In genomic region chr11:569273-569885, GRCh38 we compare ENCODE assay signal across 1 cellular context.
TF ChIP-seq lines count a peak whose summit lies in the region.

No MANE protein-coding gene starts in this region.

TF ChIP-seq in HepG2, 621 proteins besides CTCF, POLR2A, EP300 and RAD21 (continues in another document):
- TF ChIP-seq, protein P1, sequence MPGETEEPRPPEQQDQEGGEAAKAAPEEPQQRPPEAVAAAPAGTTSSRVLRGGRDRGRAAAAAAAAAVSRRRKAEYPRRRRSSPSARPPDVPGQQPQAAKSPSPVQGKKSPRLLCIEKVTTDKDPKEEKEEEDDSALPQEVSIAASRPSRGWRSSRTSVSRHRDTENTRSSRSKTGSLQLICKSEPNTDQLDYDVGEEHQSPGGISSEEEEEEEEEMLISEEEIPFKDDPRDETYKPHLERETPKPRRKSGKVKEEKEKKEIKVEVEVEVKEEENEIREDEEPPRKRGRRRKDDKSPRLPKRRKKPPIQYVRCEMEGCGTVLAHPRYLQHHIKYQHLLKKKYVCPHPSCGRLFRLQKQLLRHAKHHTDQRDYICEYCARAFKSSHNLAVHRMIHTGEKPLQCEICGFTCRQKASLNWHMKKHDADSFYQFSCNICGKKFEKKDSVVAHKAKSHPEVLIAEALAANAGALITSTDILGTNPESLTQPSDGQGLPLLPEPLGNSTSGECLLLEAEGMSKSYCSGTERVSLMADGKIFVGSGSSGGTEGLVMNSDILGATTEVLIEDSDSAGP (CRISPR knock-in tag; IDR thresholded peaks at IDR 0.05; ENCODE audit: borderline replicate concordance): peak; percentile 42; the same call in 1 of the 2 replicates
- TF ChIP-seq HNRNPLL (IDR thresholded peaks at IDR 0.05; ENCODE audit: low read depth, low read length, poor library complexity, severe bottlenecking) (peak; percentile 28), ZBTB1 (CRISPR knock-in tag; IDR thresholded peaks at IDR 0.05; ENCODE audit: borderline replicate concordance) (no peak), SPEN (CRISPR knock-in tag; IDR thresholded peaks at IDR 0.05; ENCODE audit: low read depth) (0 out of 2 replicates have a peak, but pooled peaks have one; percentile 23), ZNF709 (CRISPR knock-in tag; IDR thresholded peaks at IDR 0.05) (peak; percentile 39; the same call in 1 of the 2 replicates), RARA (CRISPR knock-in tag; IDR thresholded peaks at IDR 0.05) (peak; percentile 58), FOXJ3 (CRISPR knock-in tag; IDR thresholded peaks at IDR 0.05; ENCODE audit: borderline replicate concordance) (0 out of 2 replicates have a peak, but pooled peaks have one; percentile 13), PRMT3 (CRISPR knock-in tag; IDR thresholded peaks at IDR 0.05; ENCODE audit: borderline replicate concordance, low read depth) (no peak), TCF7 (IDR thresholded peaks at IDR 0.05; ENCODE audit: low read depth) (no peak), NFYC (CRISPR knock-in tag; IDR thresholded peaks at IDR 0.05) (0 out of 2 replicates have a peak, but pooled peaks have one; percentile 21), ZBTB20 (CRISPR knock-in tag; IDR thresholded peaks at IDR 0.05; ENCODE audit: borderline replicate concordance, low read depth) (peak; percentile 53; the same call in 1 of the 2 replicates), MED1 (CRISPR knock-in tag; IDR thresholded peaks at IDR 0.05) (peak; percentile 47), SAP130 (CRISPR knock-in tag; IDR thresholded peaks at IDR 0.05; ENCODE audit: low read depth) (peak; percentile 67), MATR3 (CRISPR knock-in tag; IDR thresholded peaks at IDR 0.05) (no peak), POLR2AphosphoS5 (IDR thresholded peaks at IDR 0.05; ENCODE audit: low read depth, low read length) (peak; percentile 8; the same call in 1 of the 2 replicates), SMAD1 (CRISPR knock-in tag; IDR thresholded peaks at IDR 0.05; ENCODE audit: borderline replicate concordance, low read depth) (no peak), SNAI1 (CRISPR knock-in tag; IDR thresholded peaks at IDR 0.05; ENCODE audit: borderline replicate concordance) (0 out of 2 replicates have a peak, but pooled peaks have one; percentile 60), ZNF224 (CRISPR knock-in tag; IDR thresholded peaks at IDR 0.05) (peak; percentile 21; the same call in 1 of the 2 replicates), ATF7-NPFF (CRISPR knock-in tag; IDR thresholded peaks at IDR 0.05; ENCODE audit: low read depth) (0 out of 2 replicates have a peak, but pooled peaks have one; percentile 17), FOXK2 (IDR thresholded peaks at IDR 0.05) (no peak), TARDBP (CRISPR knock-in tag; IDR thresholded peaks at IDR 0.05) (peak; percentile 33; the same call in 1 of the 2 replicates), GZF1 (CRISPR knock-in tag; IDR thresholded peaks at IDR 0.05) (peak; percentile 57; the same call in 1 of the 2 replicates), ZBTB7B (CRISPR knock-in tag; IDR thresholded peaks at IDR 0.05) (peak; percentile 68; the same call in 1 of the 2 replicates), ZNF501 (CRISPR knock-in tag; IDR thresholded peaks at IDR 0.05) (peak; percentile 64), ZC3H4 (CRISPR knock-in tag; IDR thresholded peaks at IDR 0.05; ENCODE audit: borderline replicate concordance) (peak; percentile 9; the same call in 1 of the 2 replicates), PAXIP1 (CRISPR knock-in tag; conservative IDR thresholded peaks at IDR 0.05) (peak; percentile 36)
- TF ChIP-seq, protein P2, sequence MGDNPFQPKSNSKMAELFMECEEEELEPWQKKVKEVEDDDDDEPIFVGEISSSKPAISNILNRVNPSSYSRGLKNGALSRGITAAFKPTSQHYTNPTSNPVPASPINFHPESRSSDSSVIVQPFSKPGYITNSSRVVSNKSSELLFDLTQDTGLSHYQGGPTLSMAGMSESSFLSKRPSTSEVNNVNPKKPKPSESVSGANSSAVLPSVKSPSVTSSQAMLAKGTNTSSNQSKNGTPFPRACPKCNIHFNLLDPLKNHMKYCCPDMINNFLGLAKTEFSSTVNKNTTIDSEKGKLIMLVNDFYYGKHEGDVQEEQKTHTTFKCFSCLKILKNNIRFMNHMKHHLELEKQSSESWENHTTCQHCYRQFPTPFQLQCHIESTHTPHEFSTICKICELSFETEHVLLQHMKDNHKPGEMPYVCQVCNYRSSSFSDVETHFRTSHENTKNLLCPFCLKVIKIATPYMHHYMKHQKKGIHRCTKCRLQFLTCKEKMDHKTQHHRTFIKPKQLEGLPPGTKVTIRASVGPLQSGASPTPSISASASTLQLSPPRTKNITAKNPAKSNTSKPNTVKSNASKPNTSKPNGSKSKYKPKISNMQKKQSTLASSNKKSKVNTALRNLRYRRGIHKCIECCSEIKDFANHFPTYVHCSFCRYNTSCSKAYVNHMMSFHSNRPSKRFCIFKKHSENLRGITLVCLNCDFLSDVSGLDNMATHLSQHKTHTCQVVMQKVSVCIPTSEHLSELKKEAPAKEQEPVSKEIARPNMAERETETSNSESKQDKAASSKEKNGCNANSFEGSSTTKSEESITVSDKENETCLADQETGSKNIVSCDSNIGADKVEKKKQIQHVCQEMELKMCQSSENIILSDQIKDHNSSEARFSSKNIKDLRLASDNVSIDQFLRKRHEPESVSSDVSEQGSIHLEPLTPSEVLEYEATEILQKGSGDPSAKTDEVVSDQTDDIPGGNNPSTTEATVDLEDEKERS (CRISPR knock-in tag; IDR thresholded peaks at IDR 0.05): peak; percentile 63; the same call in 1 of the 2 replicates
- TF ChIP-seq, protein P3, sequence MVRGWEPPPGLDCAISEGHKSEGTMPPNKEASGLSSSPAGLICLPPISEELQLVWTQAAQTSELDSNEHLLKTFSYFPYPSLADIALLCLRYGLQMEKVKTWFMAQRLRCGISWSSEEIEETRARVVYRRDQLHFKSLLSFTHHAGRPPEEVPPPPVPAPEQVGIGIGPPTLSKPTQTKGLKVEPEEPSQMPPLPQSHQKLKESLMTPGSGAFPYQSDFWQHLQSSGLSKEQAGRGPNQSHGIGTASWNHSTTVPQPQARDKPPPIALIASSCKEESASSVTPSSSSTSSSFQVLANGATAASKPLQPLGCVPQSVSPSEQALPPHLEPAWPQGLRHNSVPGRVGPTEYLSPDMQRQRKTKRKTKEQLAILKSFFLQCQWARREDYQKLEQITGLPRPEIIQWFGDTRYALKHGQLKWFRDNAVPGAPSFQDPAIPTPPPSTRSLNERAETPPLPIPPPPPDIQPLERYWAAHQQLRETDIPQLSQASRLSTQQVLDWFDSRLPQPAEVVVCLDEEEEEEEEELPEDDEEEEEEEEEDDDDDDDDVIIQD (CRISPR knock-in tag; IDR thresholded peaks at IDR 0.05; ENCODE audit: low read depth): 0 out of 2 replicates have a peak, but pooled peaks have one; percentile 22
- TF ChIP-seq, protein P4, sequence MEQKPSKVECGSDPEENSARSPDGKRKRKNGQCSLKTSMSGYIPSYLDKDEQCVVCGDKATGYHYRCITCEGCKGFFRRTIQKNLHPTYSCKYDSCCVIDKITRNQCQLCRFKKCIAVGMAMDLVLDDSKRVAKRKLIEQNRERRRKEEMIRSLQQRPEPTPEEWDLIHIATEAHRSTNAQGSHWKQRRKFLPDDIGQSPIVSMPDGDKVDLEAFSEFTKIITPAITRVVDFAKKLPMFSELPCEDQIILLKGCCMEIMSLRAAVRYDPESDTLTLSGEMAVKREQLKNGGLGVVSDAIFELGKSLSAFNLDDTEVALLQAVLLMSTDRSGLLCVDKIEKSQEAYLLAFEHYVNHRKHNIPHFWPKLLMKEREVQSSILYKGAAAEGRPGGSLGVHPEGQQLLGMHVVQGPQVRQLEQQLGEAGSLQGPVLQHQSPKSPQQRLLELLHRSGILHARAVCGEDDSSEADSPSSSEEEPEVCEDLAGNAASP (CRISPR knock-in tag; IDR thresholded peaks at IDR 0.05; ENCODE audit: borderline replicate concordance): peak; percentile 73; the same call in 1 of the 2 replicates
- TF ChIP-seq, protein P5, sequence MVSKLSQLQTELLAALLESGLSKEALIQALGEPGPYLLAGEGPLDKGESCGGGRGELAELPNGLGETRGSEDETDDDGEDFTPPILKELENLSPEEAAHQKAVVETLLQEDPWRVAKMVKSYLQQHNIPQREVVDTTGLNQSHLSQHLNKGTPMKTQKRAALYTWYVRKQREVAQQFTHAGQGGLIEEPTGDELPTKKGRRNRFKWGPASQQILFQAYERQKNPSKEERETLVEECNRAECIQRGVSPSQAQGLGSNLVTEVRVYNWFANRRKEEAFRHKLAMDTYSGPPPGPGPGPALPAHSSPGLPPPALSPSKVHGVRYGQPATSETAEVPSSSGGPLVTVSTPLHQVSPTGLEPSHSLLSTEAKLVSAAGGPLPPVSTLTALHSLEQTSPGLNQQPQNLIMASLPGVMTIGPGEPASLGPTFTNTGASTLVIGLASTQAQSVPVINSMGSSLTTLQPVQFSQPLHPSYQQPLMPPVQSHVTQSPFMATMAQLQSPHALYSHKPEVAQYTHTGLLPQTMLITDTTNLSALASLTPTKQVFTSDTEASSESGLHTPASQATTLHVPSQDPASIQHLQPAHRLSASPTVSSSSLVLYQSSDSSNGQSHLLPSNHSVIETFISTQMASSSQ (IDR thresholded peaks at IDR 0.05; ENCODE audit: low read depth): no peak
- TF ChIP-seq, protein P5 (CRISPR knock-in tag; IDR thresholded peaks at IDR 0.05; ENCODE audit: borderline replicate concordance): 0 out of 2 replicates have a peak, but pooled peaks have one; percentile 34
- TF ChIP-seq, protein P6, sequence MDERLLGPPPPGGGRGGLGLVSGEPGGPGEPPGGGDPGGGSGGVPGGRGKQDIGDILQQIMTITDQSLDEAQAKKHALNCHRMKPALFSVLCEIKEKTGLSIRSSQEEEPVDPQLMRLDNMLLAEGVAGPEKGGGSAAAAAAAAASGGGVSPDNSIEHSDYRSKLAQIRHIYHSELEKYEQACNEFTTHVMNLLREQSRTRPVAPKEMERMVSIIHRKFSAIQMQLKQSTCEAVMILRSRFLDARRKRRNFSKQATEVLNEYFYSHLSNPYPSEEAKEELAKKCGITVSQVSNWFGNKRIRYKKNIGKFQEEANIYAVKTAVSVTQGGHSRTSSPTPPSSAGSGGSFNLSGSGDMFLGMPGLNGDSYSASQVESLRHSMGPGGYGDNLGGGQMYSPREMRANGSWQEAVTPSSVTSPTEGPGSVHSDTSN (CRISPR knock-in tag; IDR thresholded peaks at IDR 0.05): no peak
- TF ChIP-seq, protein P7, sequence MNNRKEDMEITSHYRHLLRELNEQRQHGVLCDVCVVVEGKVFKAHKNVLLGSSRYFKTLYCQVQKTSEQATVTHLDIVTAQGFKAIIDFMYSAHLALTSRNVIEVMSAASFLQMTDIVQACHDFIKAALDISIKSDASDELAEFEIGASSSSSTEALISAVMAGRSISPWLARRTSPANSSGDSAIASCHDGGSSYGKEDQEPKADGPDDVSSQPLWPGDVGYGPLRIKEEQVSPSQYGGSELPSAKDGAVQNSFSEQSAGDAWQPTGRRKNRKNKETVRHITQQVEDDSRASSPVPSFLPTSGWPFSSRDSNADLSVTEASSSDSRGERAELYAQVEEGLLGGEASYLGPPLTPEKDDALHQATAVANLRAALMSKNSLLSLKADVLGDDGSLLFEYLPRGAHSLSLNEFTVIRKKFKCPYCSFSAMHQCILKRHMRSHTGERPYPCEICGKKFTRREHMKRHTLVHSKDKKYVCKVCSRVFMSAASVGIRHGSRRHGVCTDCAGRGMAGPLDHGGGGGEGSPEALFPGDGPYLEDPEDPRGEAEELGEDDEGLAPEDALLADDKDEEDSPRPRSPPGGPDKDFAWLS (CRISPR knock-in tag; IDR thresholded peaks at IDR 0.05; ENCODE audit: borderline replicate concordance): 0 out of 2 replicates have a peak, but pooled peaks have one; percentile 79
- TF ChIP-seq, protein P8, sequence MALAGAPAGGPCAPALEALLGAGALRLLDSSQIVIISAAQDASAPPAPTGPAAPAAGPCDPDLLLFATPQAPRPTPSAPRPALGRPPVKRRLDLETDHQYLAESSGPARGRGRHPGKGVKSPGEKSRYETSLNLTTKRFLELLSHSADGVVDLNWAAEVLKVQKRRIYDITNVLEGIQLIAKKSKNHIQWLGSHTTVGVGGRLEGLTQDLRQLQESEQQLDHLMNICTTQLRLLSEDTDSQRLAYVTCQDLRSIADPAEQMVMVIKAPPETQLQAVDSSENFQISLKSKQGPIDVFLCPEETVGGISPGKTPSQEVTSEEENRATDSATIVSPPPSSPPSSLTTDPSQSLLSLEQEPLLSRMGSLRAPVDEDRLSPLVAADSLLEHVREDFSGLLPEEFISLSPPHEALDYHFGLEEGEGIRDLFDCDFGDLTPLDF (CRISPR knock-in tag; IDR thresholded peaks at IDR 0.05): no peak
